ENCODE assay signal across 1 cellular context in the genomic region with DNA sequence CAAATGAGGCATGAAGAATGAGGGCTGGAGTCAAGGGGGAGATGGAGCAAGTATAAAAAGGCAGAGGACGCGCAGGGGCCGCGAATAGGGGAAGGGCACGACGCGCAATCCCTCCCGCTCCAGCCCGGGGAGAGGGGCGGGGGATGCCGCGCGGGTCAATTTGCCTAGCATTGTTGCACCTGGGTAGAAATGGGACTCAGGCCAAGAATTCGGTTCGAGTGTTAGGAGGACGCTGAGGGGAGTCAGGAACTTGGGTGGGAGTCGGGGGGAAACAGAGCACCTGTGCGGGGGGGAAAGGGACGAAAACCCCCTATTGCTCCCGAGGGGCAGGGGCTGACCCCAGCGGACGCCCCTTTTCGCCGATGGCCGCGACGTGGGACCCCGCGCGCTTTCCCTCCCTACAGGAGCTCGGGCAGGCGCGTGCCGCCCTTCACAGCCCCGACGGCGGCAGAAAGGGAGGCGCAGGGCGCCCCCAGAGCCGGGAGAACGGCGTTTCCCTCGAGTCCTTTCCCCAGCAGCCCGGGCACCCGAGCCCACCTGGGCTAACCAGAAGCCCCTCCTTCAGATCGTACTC.
TF ChIP-seq lines count a peak whose summit lies in the region.

No MANE protein-coding gene starts in this region.

TF ChIP-seq in HepG2, 621 proteins besides CTCF, POLR2A, EP300 and RAD21 (continued from another document):
- TF ChIP-seq ZSCAN21 (CRISPR knock-in tag; IDR thresholded peaks at IDR 0.05; ENCODE audit: borderline replicate concordance), result no peak
- no peak for TF ChIP-seq NR1H2 (CRISPR knock-in tag; IDR thresholded peaks at IDR 0.05; ENCODE audit: borderline replicate concordance, low read depth)
- TF ChIP-seq, protein P1, sequence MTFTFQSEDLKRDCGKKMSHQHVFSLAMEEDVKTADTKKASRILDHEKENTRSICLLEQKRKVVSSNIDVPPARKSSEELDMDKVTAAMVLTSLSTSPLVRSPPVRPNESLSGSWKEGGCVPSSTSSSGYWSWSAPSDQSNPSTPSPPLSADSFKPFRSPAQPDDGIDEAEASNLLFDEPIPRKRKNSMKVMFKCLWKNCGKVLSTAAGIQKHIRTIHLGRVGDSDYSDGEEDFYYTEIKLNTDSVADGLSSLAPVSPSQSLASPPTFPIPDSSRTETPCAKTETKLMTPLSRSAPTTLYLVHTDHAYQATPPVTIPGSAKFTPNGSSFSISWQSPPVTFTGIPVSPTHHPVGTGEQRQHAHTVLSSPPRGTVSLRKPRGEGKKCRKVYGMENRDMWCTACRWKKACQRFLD (CRISPR knock-in tag; IDR thresholded peaks at IDR 0.05; ENCODE audit: borderline replicate concordance), result no peak
- peak; percentile 18 for TF ChIP-seq HNRNPLL (IDR thresholded peaks at IDR 0.05; ENCODE audit: low read depth, low read length, poor library complexity, severe bottlenecking)
- no peak for TF ChIP-seq MAFK (conservative IDR thresholded peaks at IDR 0.05 in 1 of 2, IDR thresholded peaks at IDR 0.05 in 1 of 2; ENCODE audit: low read length in 2 of 2)
- TF ChIP-seq ZNF607 (CRISPR knock-in tag; IDR thresholded peaks at IDR 0.05; ENCODE audit: borderline replicate concordance), result no peak
- no peak for TF ChIP-seq PPARG (CRISPR knock-in tag; conservative IDR thresholded peaks at IDR 0.05)
- no peak for TF ChIP-seq ZNF879 (CRISPR knock-in tag; IDR thresholded peaks at IDR 0.05)
- TF ChIP-seq RFX5 (IDR thresholded peaks at IDR 0.05; ENCODE audit: low read depth, low read length), result no peak
- TF ChIP-seq, protein P2, sequence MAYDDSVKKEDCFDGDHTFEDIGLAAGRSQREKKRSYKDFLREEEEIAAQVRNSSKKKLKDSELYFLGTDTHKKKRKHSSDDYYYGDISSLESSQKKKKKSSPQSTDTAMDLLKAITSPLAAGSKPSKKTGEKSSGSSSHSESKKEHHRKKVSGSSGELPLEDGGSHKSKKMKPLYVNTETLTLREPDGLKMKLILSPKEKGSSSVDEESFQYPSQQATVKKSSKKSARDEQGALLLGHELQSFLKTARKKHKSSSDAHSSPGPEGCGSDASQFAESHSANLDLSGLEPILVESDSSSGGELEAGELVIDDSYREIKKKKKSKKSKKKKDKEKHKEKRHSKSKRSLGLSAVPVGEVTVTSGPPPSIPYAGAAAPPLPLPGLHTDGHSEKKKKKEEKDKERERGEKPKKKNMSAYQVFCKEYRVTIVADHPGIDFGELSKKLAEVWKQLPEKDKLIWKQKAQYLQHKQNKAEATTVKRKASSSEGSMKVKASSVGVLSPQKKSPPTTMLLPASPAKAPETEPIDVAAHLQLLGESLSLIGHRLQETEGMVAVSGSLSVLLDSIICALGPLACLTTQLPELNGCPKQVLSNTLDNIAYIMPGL (CRISPR knock-in tag; IDR thresholded peaks at IDR 0.05; ENCODE audit: borderline replicate concordance in 1 of 2, low read depth in 1 of 2), result peak in 1 of 2 experiments; percentile 21; a peak in 1 of 4 replicates
- TF ChIP-seq, protein P3, sequence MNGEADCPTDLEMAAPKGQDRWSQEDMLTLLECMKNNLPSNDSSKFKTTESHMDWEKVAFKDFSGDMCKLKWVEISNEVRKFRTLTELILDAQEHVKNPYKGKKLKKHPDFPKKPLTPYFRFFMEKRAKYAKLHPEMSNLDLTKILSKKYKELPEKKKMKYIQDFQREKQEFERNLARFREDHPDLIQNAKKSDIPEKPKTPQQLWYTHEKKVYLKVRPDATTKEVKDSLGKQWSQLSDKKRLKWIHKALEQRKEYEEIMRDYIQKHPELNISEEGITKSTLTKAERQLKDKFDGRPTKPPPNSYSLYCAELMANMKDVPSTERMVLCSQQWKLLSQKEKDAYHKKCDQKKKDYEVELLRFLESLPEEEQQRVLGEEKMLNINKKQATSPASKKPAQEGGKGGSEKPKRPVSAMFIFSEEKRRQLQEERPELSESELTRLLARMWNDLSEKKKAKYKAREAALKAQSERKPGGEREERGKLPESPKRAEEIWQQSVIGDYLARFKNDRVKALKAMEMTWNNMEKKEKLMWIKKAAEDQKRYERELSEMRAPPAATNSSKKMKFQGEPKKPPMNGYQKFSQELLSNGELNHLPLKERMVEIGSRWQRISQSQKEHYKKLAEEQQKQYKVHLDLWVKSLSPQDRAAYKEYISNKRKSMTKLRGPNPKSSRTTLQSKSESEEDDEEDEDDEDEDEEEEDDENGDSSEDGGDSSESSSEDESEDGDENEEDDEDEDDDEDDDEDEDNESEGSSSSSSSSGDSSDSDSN (CRISPR knock-in tag; IDR thresholded peaks at IDR 0.05), result 0 out of 2 replicates have a peak, but pooled peaks have one; percentile 1
- TF ChIP-seq, protein P4, sequence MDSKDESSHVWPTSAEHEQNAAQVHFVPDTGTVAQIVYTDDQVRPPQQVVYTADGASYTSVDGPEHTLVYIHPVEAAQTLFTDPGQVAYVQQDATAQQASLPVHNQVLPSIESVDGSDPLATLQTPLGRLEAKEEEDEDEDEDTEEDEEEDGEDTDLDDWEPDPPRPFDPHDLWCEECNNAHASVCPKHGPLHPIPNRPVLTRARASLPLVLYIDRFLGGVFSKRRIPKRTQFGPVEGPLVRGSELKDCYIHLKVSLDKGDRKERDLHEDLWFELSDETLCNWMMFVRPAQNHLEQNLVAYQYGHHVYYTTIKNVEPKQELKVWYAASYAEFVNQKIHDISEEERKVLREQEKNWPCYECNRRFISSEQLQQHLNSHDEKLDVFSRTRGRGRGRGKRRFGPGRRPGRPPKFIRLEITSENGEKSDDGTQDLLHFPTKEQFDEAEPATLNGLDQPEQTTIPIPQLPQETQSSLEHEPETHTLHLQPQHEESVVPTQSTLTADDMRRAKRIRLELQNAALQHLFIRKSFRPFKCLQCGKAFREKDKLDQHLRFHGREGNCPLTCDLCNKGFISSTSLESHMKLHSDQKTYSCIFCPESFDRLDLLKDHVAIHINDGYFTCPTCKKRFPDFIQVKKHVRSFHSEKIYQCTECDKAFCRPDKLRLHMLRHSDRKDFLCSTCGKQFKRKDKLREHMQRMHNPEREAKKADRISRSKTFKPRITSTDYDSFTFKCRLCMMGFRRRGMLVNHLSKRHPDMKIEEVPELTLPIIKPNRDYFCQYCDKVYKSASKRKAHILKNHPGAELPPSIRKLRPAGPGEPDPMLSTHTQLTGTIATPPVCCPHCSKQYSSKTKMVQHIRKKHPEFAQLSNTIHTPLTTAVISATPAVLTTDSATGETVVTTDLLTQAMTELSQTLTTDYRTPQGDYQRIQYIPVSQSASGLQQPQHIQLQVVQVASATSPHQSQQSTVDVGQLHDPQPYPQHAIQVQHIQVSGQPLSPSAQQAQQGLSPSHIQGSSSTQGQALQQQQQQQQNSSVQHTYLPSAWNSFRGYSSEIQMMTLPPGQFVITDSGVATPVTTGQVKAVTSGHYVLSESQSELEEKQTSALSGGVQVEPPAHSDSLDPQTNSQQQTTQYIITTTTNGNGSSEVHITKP (CRISPR knock-in tag; IDR thresholded peaks at IDR 0.05; ENCODE audit: low read depth), result no peak
- TF ChIP-seq, protein P5, sequence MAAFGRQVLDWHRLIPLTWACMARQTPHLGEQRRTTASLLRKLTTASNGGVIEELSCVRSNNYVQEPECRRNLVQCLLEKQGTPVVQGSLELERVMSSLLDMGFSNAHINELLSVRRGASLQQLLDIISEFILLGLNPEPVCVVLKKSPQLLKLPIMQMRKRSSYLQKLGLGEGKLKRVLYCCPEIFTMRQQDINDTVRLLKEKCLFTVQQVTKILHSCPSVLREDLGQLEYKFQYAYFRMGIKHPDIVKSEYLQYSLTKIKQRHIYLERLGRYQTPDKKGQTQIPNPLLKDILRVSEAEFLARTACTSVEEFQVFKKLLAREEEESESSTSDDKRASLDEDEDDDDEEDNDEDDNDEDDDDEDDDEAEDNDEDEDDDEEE (CRISPR knock-in tag; IDR thresholded peaks at IDR 0.05), result 0 out of 2 replicates have a peak, but pooled peaks have one; percentile 21
- TF ChIP-seq ZNF788 (CRISPR knock-in tag; IDR thresholded peaks at IDR 0.05; ENCODE audit: borderline replicate concordance), result no peak
- no peak for TF ChIP-seq ZNF766 (CRISPR knock-in tag; IDR thresholded peaks at IDR 0.05; ENCODE audit: borderline replicate concordance)
- 0 out of 2 replicates have a peak, but pooled peaks have one; percentile 27 for TF ChIP-seq ZNF768 (CRISPR knock-in tag; IDR thresholded peaks at IDR 0.05)
- TF ChIP-seq MYNN (CRISPR knock-in tag; IDR thresholded peaks at IDR 0.05; ENCODE audit: low read depth), result peak; percentile 73; the same call in 1 of the 2 replicates
- no peak for TF ChIP-seq ZNF772 (CRISPR knock-in tag; IDR thresholded peaks at IDR 0.05)
